Comparison of ENCODE assay signal across 8 cellular contexts in genomic region chr7:107169120-107170050, GRCh38.
A peak's percentile ranks its signal among the peaks of the same experiment; 100 is the strongest.
DNase-seq lines count a peak whose midpoint lies in the region; ATAC-seq and TF ChIP-seq lines count a peak whose summit lies in the region.

No MANE protein-coding gene starts in this region.

- DNase-seq in AG04449 (ENCODE audit: low read depth, low spot score) = peak; percentile 65
- DNase-seq in NCI-H524 treated with DMSO at 0.1 percent for 48 hours (lab: John Stamatoyannopoulos, UW) = peak; percentile 36
- DNase-seq in activated CD4-positive, alpha-beta T cell treated with anti-CD3 and anti-CD28 coated beads for 4 hours = peak; percentile 71 to 78
- peak; percentile 99 for DNase-seq in choroid plexus epithelial cell (ENCODE audit: low read depth)
- peak; percentile 86 for DNase-seq in kidney glomerular epithelial cell (lab: John Stamatoyannopoulos, UW)
- peak; percentile 92 for DNase-seq in stimulated activated CD4-positive, alpha-beta T cell treated with anti-CD3 and anti-CD28 coated beads, Interleukin-15, amount 100 ng/mL, for 24 hours

- ATAC-seq in GM19025 (IDR thresholded peaks at IDR 0.05; ENCODE audit: low read depth, unreplicated experiment) = peak; percentile 21
- peak; percentile 22 for ATAC-seq in HG03442 (IDR thresholded peaks at IDR 0.05; ENCODE audit: unreplicated experiment)

- POLR2A ChIA-PET in AG04449 (lab: Yijun Ruan, JAX) = interaction anchor here (0.6 to 1.5 kb wide), 5 partner anchors 11 to 1057 kb away, joined by 3 to 4 read pairs (median 4); partner anchors contain the start of genes COG5, DUS4L and SYPL1

- CTCF ChIA-PET in AG04449 (lab: Yijun Ruan, JAX) = interaction anchor here (0.9 to 9.9 kb wide), 4 partner anchors 10 to 223 kb away, joined by 3 to 140 read pairs (median 4); no protein-coding TSS in a partner anchor

- TF ChIP-seq CTCF in AG04449 (IDR thresholded peaks at IDR 0.05; ENCODE audit: insufficient read depth, low read length, missing control alignments) (no peak), choroid plexus epithelial cell (conservative IDR thresholded peaks at IDR 0.05; ENCODE audit: low read depth, low read length) (peak; percentile 19)

- H3K4me3 ChIP-seq in AG04449 (ENCODE audit: low read depth, low read length) (peak overlapping the region; percentile 95), choroid plexus epithelial cell (ENCODE audit: low read depth, low read length) (peak overlapping the region; percentile 92)

Comparison
In these comparisons a context has a peak if more than half of its experiments do, and no peak if none do; other contexts are left out.
1. Peak in every context shown above with its lines: DNase-seq, ATAC-seq and H3K4me3 ChIP-seq.
2. DNase-seq: peak in every context shown above with its lines; median percentile 99 in choroid plexus epithelial cell; 92 in stimulated activated CD4-positive, alpha-beta T cell treated with anti-CD3 and anti-CD28 coated beads, Interleukin-15, amount 100 ng/mL, for 24 hours; 86 in kidney glomerular epithelial cell; 74 in activated CD4-positive, alpha-beta T cell treated with anti-CD3 and anti-CD28 coated beads for 4 hours; 65 in AG04449; 36 in NCI-H524 treated with DMSO at 0.1 percent for 48 hours.